Comparison of ENCODE assay signal across 17 cellular contexts in the genomic region with DNA sequence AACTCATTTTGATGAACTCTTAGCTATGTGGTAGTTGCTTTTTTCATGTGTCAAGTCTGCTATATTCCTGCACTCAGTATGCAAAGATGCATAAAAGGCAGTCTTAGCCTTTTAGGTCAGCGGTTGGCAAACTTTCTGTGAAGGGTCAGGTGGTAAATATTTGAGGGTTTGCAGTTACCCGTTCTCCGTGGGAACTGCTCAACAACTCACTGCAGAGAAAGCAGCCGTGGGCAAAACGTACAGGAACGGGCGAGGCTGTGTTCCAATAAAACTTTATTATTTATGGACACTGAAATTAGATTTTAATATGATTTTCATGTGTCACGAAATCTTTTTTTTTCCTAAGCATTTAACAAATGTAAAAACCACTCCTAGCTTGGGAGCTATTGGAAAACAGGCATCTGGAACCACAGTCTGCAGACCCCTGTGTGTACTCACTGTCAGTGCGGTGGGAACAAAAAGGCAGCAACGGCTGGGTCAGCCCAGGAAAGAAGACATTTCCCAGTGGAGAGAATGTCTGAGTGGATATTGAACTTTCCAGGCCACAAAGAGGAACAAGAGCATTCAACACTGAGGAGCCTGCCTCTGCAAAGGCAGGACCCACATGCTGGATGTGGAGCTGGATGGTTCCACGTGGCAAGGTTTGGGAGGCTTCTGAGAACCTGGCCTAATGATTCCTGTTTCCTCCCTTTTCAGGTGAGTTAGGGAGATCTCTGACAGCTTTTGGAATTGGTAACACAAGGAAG. TPM values are rescaled to one million over a fixed set of nuclear protein-coding genes. Genes with fewer than 3 reads are reported as not detected.
A peak's percentile ranks its signal among the peaks of the same experiment; 100 is the strongest.
DNase-seq lines count a peak whose midpoint lies in the region; ATAC-seq and TF ChIP-seq lines count a peak whose summit lies in the region.
"Had no signal": no experiment of that assay in that cellular context is flagged by ENCODE, and none has a peak within 500 bp of the region (broad histone marks: within the 10 kb centered on the region; RNA-seq: fewer than 3 reads in every experiment).

No MANE protein-coding gene starts in this region.

- no peak for DNase-seq in heart left ventricle
- no peak for DNase-seq in Right ventricle myocardium inferior (ENCODE audit: missing footprints)
- DNase-seq in upper lobe of right lung, result no peak
- no peak for DNase-seq in substantia nigra (lab: John Stamatoyannopoulos, UW)
- DNase-seq: activated naive CD8-positive, alpha-beta T cell treated with anti-CD3 and anti-CD28 coated beads, Interleukin-2, amount 10 ng/mL, durations not matched to agents 7 days and 5 days; activated T-cell treated with anti-CD3 and anti-CD28 coated beads, Interleukin-2, amount 50 U/mL, for 1 hour; DMS153; IMR-90; mesenchymal stem cell; NCI-H774; PC-3 had no signal

- H3K27me3 ChIP-seq in heart left ventricle (no peaks in the 10 kb centered on the region), gastroesophageal sphincter (no peaks in the 10 kb centered on the region), parathyroid adenoma (ENCODE audit: control insufficient read depth, insufficient read depth, low read length) (no peaks in the 10 kb centered on the region), upper lobe of right lung (no peaks in the 10 kb centered on the region)

- H3K4me3 ChIP-seq in heart left ventricle (no peak overlapping the region), gastroesophageal sphincter (no peak overlapping the region), parathyroid adenoma (ENCODE audit: low read depth, low read length) (peak overlapping the region; percentile 40), upper lobe of right lung (no peak overlapping the region)
- H3K4me3 ChIP-seq: A549 had no signal

- intact Hi-C loops in heart left ventricle (cut with DNase I), result loop anchor here in 6 of 10 donors (5.0 to 10.0 kb wide), 4 partner anchors 39 to 272 kb away; no protein-coding TSS in a partner anchor
- intact Hi-C loops in Right ventricle myocardium inferior (cut with DNase I), result no loop called here
- intact Hi-C loops in upper lobe of right lung (cut with DNase I), result no loop called here

- no peak for TF ChIP-seq EP300 in gastroesophageal sphincter (IDR thresholded peaks at IDR 0.05)

- WGBS in heart left ventricle, 4 donors, result 71 to 79% (median 77%) methylated on average over 11 of the region's 11 CpGs
- WGBS in gastroesophageal sphincter (ENCODE audit: low coverage in 1 of 2), 2 donors, result 62 to 63% methylated on average over 9 to 11 of the region's 11 CpGs

- H3K4me1 ChIP-seq in heart left ventricle (peaks cover 10 to 73% (median 57%) of the 10 kb centered on the region in 12 donors), gastroesophageal sphincter (peaks cover 16 to 79% (median 31%) of the 10 kb centered on the region in 3 donors), parathyroid adenoma (peaks cover 54% of the 10 kb centered on the region), upper lobe of right lung (peaks cover 60% of the 10 kb centered on the region)

- no peak overlapping the region for H3K9ac ChIP-seq in parathyroid adenoma

- H3K27ac ChIP-seq in heart left ventricle (peak overlapping the region in 11 of 12 donors; percentile 85 to 99 (median 94)), gastroesophageal sphincter (peak overlapping the region; percentile 90 to 97 (median 94)), parathyroid adenoma (peak overlapping the region; percentile 92), upper lobe of right lung (peak overlapping the region; percentile 75), substantia nigra (ENCODE audit: low read depth, low read length, poor library complexity, severe bottlenecking) (no peak overlapping the region)
- H3K27ac ChIP-seq: A549, C4-2B had no signal

- H3K9me3 ChIP-seq in heart left ventricle, result no peaks in the 10 kb centered on the region
- H3K9me3 ChIP-seq in gastroesophageal sphincter, result no peaks in the 10 kb centered on the region
- H3K9me3 ChIP-seq in parathyroid adenoma (ENCODE audit: control insufficient read depth, low read length), result no peaks in the 10 kb centered on the region
- no peaks in the 10 kb centered on the region for H3K9me3 ChIP-seq in upper lobe of right lung
- H3K9me3 ChIP-seq: A549 had no signal

- peak overlapping the region; percentile 72 for H3K4me2 ChIP-seq in parathyroid adenoma (ENCODE audit: low read length)

- ATAC-seq in heart left ventricle (no peak), Right ventricle myocardium inferior (no peak), gastroesophageal sphincter (no peak), upper lobe of right lung (no peak), HG02571 (IDR thresholded peaks at IDR 0.05; ENCODE audit: unreplicated experiment) (no peak), GM18867 (IDR thresholded peaks at IDR 0.05; ENCODE audit: unreplicated experiment) (no peak)
- ATAC-seq: A549, PC-3 had no signal

- TF ChIP-seq CTCF in heart left ventricle (IDR thresholded peaks at IDR 0.05) (no peak), gastroesophageal sphincter (IDR thresholded peaks at IDR 0.05) (no peak), parathyroid adenoma (IDR thresholded peaks at IDR 0.05) (no peak), upper lobe of right lung (IDR thresholded peaks at IDR 0.05) (no peak)

- H3K79me2 ChIP-seq in parathyroid adenoma, result peaks cover 11% of the 10 kb centered on the region

- H3K36me3 ChIP-seq in heart left ventricle (peaks cover 0 to 24% (median 14%) of the 10 kb centered on the region in 9 donors), gastroesophageal sphincter (peaks cover 0 to 23% of the 10 kb centered on the region in 2 donors), parathyroid adenoma (ENCODE audit: control insufficient read depth, insufficient read depth, low read length) (no peaks in the 10 kb centered on the region), upper lobe of right lung (no peaks in the 10 kb centered on the region)

- TF ChIP-seq POLR2A in heart left ventricle (IDR thresholded peaks at IDR 0.05), result no peak
- TF ChIP-seq POLR2A in gastroesophageal sphincter (IDR thresholded peaks at IDR 0.05), result no peak

- H2AFZ ChIP-seq in parathyroid adenoma, result peak overlapping the region; percentile 47

RNA-seq across cellular contexts. Expression of a gene that starts 3.5 kb away (rescaled TPM):
- total RNA-seq in heart left ventricle (100 to 1,000 TPM in 6 of 9 donors, 10 to 100 TPM in 3; 77.3 to 176 (median 135) TPM), Right ventricle myocardium inferior (150 TPM), gastroesophageal sphincter (100 to 1,000 TPM in 3 of 4 donors, 10 to 100 TPM in 1; 49.4 to 230 (median 138) TPM), upper lobe of right lung (35.2 TPM)
- 100 to 1,000 TPM in 1 of 2 donors, 10 to 100 TPM in 1; 29.9 to 119 TPM for polyA plus RNA-seq in heart left ventricle

RNA-seq across cellular contexts. Expression of a gene that starts 15.5 kb away (rescaled TPM):
- total RNA-seq in heart left ventricle (10 to 100 TPM; 20.9 to 37.8 (median 25.3) TPM), Right ventricle myocardium inferior (26.9 TPM), gastroesophageal sphincter (10 to 100 TPM; 12.1 to 18.2 (median 17.3) TPM), upper lobe of right lung (18.2 TPM)
- 10 to 100 TPM; 14.5 to 27.8 TPM for polyA plus RNA-seq in heart left ventricle

RNA-seq across cellular contexts. Expression of a gene that starts 19.6 kb away (rescaled TPM):
- total RNA-seq in heart left ventricle (1 to 10 TPM; 5.1 to 9.4 (median 7.1) TPM), Right ventricle myocardium inferior (7.7 TPM), gastroesophageal sphincter (10 to 100 TPM; 13.5 to 21.9 (median 16.9) TPM), upper lobe of right lung (10.1 TPM)
- 10 to 100 TPM; 16.8 to 18.0 TPM for polyA plus RNA-seq in heart left ventricle

Comparison
In these comparisons a context has a peak if more than half of its experiments do, and no peak if none do; other contexts are left out.
1. intact Hi-C loops: an anchor here in heart left ventricle (5.0 to 10.0 kb wide); none called in Right ventricle myocardium inferior and upper lobe of right lung.